Comparison of ENCODE assay signal across 29 cellular contexts in the genomic region with DNA sequence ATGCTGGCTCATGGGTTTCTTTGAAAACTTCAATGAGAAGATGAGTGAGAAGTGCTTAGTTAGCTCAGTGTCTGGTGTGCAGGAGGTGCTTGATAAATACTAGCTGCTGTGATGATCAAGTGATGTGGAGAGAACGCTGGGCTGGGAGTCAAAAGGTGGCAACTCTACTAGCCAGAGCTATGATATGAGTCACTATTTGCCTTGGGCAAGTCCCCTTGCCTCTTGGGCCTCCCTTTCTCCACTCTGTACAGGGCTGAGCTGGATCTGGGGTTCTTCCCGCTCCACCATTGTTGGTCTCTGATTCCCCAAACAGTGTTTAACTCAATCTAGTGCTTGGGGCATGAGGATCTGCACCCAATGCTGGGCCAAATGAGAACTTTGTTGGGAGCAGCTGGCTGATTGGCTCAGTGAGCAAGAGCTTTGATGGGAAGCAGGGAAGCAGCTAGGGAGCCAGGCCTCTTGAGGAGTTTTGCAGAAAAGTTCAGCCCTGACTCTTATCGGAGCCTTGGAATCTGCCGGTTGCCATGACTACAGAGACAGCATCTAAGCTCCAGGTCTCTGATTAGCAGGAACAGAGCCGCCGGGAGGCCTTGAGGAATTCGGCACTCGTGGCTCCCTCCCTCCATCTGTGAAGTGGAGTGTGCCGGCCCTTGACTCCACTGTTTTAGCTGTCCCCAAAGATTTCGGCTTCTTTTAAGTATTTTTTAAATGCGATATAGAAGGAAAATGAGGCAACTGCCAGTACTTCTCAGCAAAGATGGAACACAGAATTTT.
DNase-seq lines count a peak whose midpoint lies in the region; ATAC-seq and TF ChIP-seq lines count a peak whose summit lies in the region.
"Had no signal": no experiment of that assay in that cellular context is flagged by ENCODE, and none has a peak within 500 bp of the region (broad histone marks: within the 10 kb centered on the region; RNA-seq: fewer than 3 reads in every experiment).

No MANE protein-coding gene starts in this region.

- DNase-seq in SK-N-DZ (ENCODE audit: low spot score), result peak; percentile 86
- peak; percentile 75 for DNase-seq in iPS DF 19.7 (ENCODE audit: low read depth, low spot score)
- DNase-seq in NCI-H2107 treated with DMSO at 0.1 percent for 48 hours (lab: John Stamatoyannopoulos, UW; ENCODE audit: unreplicated experiment), result no peak
- DNase-seq in naive thymus-derived CD8-positive, alpha-beta T cell, result no peak
- no peak for DNase-seq in tibial artery
- DNase-seq in coronary artery (ENCODE audit: low spot score), result no peak
- DNase-seq: activated CD4-positive, alpha-beta T cell treated with anti-CD3 and anti-CD28 coated beads, Interleukin-2, amount 50 U/mL, for 48 hours; activated CD8-positive, alpha-beta memory T cell treated with anti-CD3 and anti-CD28 coated beads, Interleukin-2, amount 50 U/mL, for 4 hours; activated naive CD4-positive, alpha-beta T cell treated with anti-CD3 and anti-CD28 coated beads, Interleukin-2, amount 50 U/mL, for 16 hours; CD8-positive, alpha-beta T cell; foreskin keratinocyte; kidney; NCI-H1105; NCI-H2029; NCI-H226; psoas muscle; SJCRH30; stimulated activated CD4-positive, alpha-beta T cell treated with anti-CD3 and anti-CD28 coated beads, Interleukin-15, amount 100 ng/mL, for 24 hours; stimulated activated naive B cell treated with anti-CD40 and anti-IgM and Interleukin-4, amounts not matched to agents 10 μg/mL and 1 μg/mL and 100 μg/mL, for 72 hours had no signal

- TF ChIP-seq CTCF in 22Rv1 (IDR thresholded peaks at IDR 0.05) (no peak), tibial artery (IDR thresholded peaks at IDR 0.05) (no peak), coronary artery (IDR thresholded peaks at IDR 0.05) (no peak)

- peaks cover 25% of the 10 kb centered on the region for H3K4me1 ChIP-seq in mesodermal cell (ENCODE audit: control insufficient read depth, insufficient read depth, low read length, poor library complexity, severe bottlenecking)
- no peaks in the 10 kb centered on the region for H3K4me1 ChIP-seq in tibial artery
- H3K4me1 ChIP-seq: breast epithelium, foreskin keratinocyte, HAP-1, psoas muscle, SJCRH30, vagina had no signal

- H3K9me3 ChIP-seq in mesodermal cell (ENCODE audit: control insufficient read depth, low read length) (peaks cover 10% of the 10 kb centered on the region), tibial artery (peaks cover 0 to 9% (median 0%) of the 10 kb centered on the region in 3 donors)
- H3K9me3 ChIP-seq: HAP-1, neutrophil, psoas muscle, SJCRH30, vagina had no signal

- H3K36me3 ChIP-seq in mesodermal cell (ENCODE audit: control insufficient read depth, insufficient read depth, low read length), result no peaks in the 10 kb centered on the region
- no peaks in the 10 kb centered on the region for H3K36me3 ChIP-seq in tibial artery
- H3K36me3 ChIP-seq: breast epithelium, HAP-1, neutrophil, SJCRH30, vagina had no signal

- H3K27me3 ChIP-seq in tibial artery, result peaks cover 0 to 16% of the 10 kb centered on the region in 2 donors
- H3K27me3 ChIP-seq: foreskin keratinocyte, neutrophil, SJCRH30, vagina had no signal

- WGBS in mesodermal cell (ENCODE audit: insufficient coverage in 2 of 2), 2 experiments, result 32 to 44% methylated on average over 9 of the region's 11 CpGs

- POLR2A ChIA-PET in naive thymus-derived CD8-positive, alpha-beta T cell (lab: Charles Lee), result no interaction called here

- H3K4me3 ChIP-seq in mesodermal cell (ENCODE audit: extremely low read depth, insufficient read depth, low read length, poor library complexity, severe bottlenecking), result no peak overlapping the region
- H3K4me3 ChIP-seq in tibial artery, result no peak overlapping the region
- no peak overlapping the region for H3K4me3 ChIP-seq in coronary artery
- H3K4me3 ChIP-seq: breast epithelium, HAP-1, lung, psoas muscle, SJCRH30, vagina had no signal

- peak overlapping the region; percentile 48 for H3K27ac ChIP-seq in 22Rv1
- H3K27ac ChIP-seq in mesodermal cell (ENCODE audit: low read depth, low read length, severe bottlenecking), result peak overlapping the region; percentile 60
- H3K27ac ChIP-seq in tibial artery, result no peak overlapping the region
- no peak overlapping the region for H3K27ac ChIP-seq in coronary artery
- H3K27ac ChIP-seq: breast epithelium, foreskin keratinocyte, neutrophil, psoas muscle, SJCRH30, vagina had no signal

- H3K4me3 Mint-ChIP-seq in naive thymus-derived CD8-positive, alpha-beta T cell, result no peak overlapping the region
- H3K4me3 Mint-ChIP-seq: activated T-helper 17 cell treated with anti-CD3 and anti-CD28 coated beads, Interleukin-2, amount 50 U/mL, for 72 hours; CD8-positive, alpha-beta T cell; stimulated activated naive B cell treated with anti-CD40 and anti-IgM and Interleukin-4, amounts not matched to agents 10 μg/mL and 1 μg/mL and 100 μg/mL, for 72 hours had no signal

- H3K27ac Mint-ChIP-seq in naive thymus-derived CD8-positive, alpha-beta T cell, result no peak overlapping the region
- H3K27ac Mint-ChIP-seq: activated T-helper 17 cell treated with anti-CD3 and anti-CD28 coated beads, Interleukin-2, amount 50 U/mL, for 72 hours; CD8-positive, alpha-beta T cell; stimulated activated naive B cell treated with anti-CD40 and anti-IgM and Interleukin-4, amounts not matched to agents 10 μg/mL and 1 μg/mL and 100 μg/mL, for 72 hours had no signal

- H3K9me3 Mint-ChIP-seq in naive thymus-derived CD8-positive, alpha-beta T cell, result peaks cover 5 to 55% (median 12%) of the 10 kb centered on the region in 9 donors

- intact Hi-C loops in tibial artery (cut with DNase I; ENCODE audit: low total_unique reads), result no loop called here

- H3K27me3 Mint-ChIP-seq in naive thymus-derived CD8-positive, alpha-beta T cell, result peaks cover 3 to 30% (median 14%) of the 10 kb centered on the region in 5 donors

- no peaks in the 10 kb centered on the region for H3K4me1 Mint-ChIP-seq in naive thymus-derived CD8-positive, alpha-beta T cell
- H3K4me1 Mint-ChIP-seq: activated T-helper 17 cell treated with anti-CD3 and anti-CD28 coated beads, Interleukin-2, amount 50 U/mL, for 72 hours; stimulated activated naive B cell treated with anti-CD40 and anti-IgM and Interleukin-4, amounts not matched to agents 10 μg/mL and 1 μg/mL and 100 μg/mL, for 72 hours had no signal

- ATAC-seq in naive thymus-derived CD8-positive, alpha-beta T cell, result no peak
- ATAC-seq: activated CD4-positive, CD25-positive, alpha-beta regulatory T cell treated with anti-CD3 and anti-CD28 coated beads, Interleukin-2, amount 50 U/mL, for 24 hours; activated T-helper 17 cell treated with anti-CD3 and anti-CD28 coated beads, Interleukin-2, amount 50 U/mL, for 72 hours; CD8-positive, alpha-beta T cell; esophagus mucosa; foreskin keratinocyte; psoas muscle; stimulated activated naive B cell treated with anti-CD40 and anti-IgM and Interleukin-4, amounts not matched to agents 10 μg/mL and 1 μg/mL and 100 μg/mL, for 72 hours had no signal

- peaks cover 0 to 12% (median 4%) of the 10 kb centered on the region in 3 donors for H3K36me3 Mint-ChIP-seq in naive thymus-derived CD8-positive, alpha-beta T cell
- H3K36me3 Mint-ChIP-seq: CD8-positive, alpha-beta T cell; stimulated activated naive B cell treated with anti-CD40 and anti-IgM and Interleukin-4, amounts not matched to agents 10 μg/mL and 1 μg/mL and 100 μg/mL, for 72 hours had no signal

Comparison
In these comparisons a context has a peak if more than half of its experiments do, and no peak if none do; other contexts are left out.
1. H3K27ac ChIP-seq: peak in 22Rv1 (single experiment) and mesodermal cell (single experiment); none in tibial artery (0 of 2) and coronary artery (0 of 2).
2. DNase-seq: peak in SK-N-DZ (single experiment) and iPS DF 19.7 (single experiment); none in NCI-H2107 treated with DMSO at 0.1 percent for 48 hours (single experiment), naive thymus-derived CD8-positive, alpha-beta T cell (0 of 10), tibial artery (0 of 2) and coronary artery (single experiment).